Comparison of ENCODE assay signal across 9 cellular contexts in the genomic region with DNA sequence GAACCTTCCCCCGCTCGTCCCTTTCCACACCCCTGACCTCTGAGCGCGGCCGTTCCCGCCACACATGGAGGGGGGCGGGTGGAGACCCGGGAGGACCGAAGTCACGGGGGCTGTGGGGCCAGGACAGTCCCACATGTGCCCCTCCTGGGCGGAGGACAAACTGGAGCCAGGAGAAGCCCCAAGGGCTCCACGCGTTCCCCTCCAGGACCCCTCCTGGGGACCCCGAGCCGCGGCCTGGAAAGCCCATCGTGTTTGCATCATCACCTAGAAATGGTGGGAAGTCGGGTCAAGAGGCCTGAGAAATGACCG. TPM values are rescaled to one million over a fixed set of nuclear protein-coding genes. Genes with fewer than 3 reads are reported as not detected.
DNase-seq lines count a peak whose midpoint lies in the region; ATAC-seq and TF ChIP-seq lines count a peak whose summit lies in the region.
"Had no signal": no experiment of that assay in that cellular context is flagged by ENCODE, and none has a peak within 500 bp of the region (broad histone marks: within the 10 kb centered on the region; RNA-seq: fewer than 3 reads in every experiment).

No MANE protein-coding gene starts in this region.

- TF ChIP-seq CTCF in HCT116 (IDR thresholded peaks at IDR 0.05 in 2 of 3, conservative IDR thresholded peaks at IDR 0.05 in 1 of 3; ENCODE audit: borderline replicate concordance in 1 of 3, insufficient read depth in 1 of 3, low read depth in 2 of 3, low read length in 2 of 3), result no peak
- TF ChIP-seq CTCF in activated CD8-positive, alpha-beta T cell treated with anti-CD3 and anti-CD28 coated beads for 36 hours (IDR thresholded peaks at IDR 0.05), result no peak

- DNase-seq in HCT116 (ENCODE audit: low read depth, low spot score) (no peak), NCI-H69 (lab: John Stamatoyannopoulos, UW) (no peak)
- DNase-seq in activated CD8-positive, alpha-beta T cell treated with anti-CD3 and anti-CD28 coated beads for 36 hours, result no peak
- no peak for DNase-seq in stimulated activated naive B cell treated with anti-CD40 and anti-IgM and Interleukin-4, amounts not matched to agents 10 μg/mL and 1 μg/mL and 100 μg/mL, for 72 hours
- DNase-seq in activated CD4-positive, CD25-positive, alpha-beta regulatory T cell treated with anti-CD3 and anti-CD28 coated beads, Interleukin-2, amount 50 U/mL, for 72 hours, result no peak
- DNase-seq: RPMI8226 had no signal

- CTCF ChIA-PET in HCT116 (lab: Charles Lee), result interaction anchor here (1.0 kb wide), 1 partner anchor 122 kb away, joined by 3 read pairs; no protein-coding TSS in a partner anchor
- CTCF ChIA-PET in activated CD8-positive, alpha-beta T cell treated with anti-CD3 and anti-CD28 coated beads for 36 hours (lab: Charles Lee), result interaction anchor here (9.7 kb wide), 1 partner anchor 57 kb away, joined by 142 read pairs; no protein-coding TSS in a partner anchor

- no peaks in the 10 kb centered on the region for H3K79me2 ChIP-seq in HCT116 (ENCODE audit: insufficient read depth, low read length)

- ATAC-seq in HCT116 (no peak), HG03045 (IDR thresholded peaks at IDR 0.05; ENCODE audit: unreplicated experiment) (no peak)
- ATAC-seq in activated CD8-positive, alpha-beta T cell treated with anti-CD3 and anti-CD28 coated beads for 36 hours, result no peak
- no peak for ATAC-seq in stimulated activated naive B cell treated with anti-CD40 and anti-IgM and Interleukin-4, amounts not matched to agents 10 μg/mL and 1 μg/mL and 100 μg/mL, for 72 hours (replicated peaks)

- peak overlapping the region; percentile 25; the same call in 1 of the 2 replicates for H3K27ac ChIP-seq in HCT116 (ENCODE audit: low read depth, low read length)
- H3K27ac ChIP-seq: HL-60 had no signal

- peaks cover 2% of the 10 kb centered on the region for H3K27me3 Mint-ChIP-seq in activated CD8-positive, alpha-beta T cell treated with anti-CD3 and anti-CD28 coated beads for 36 hours
- H3K27me3 Mint-ChIP-seq in stimulated activated naive B cell treated with anti-CD40 and anti-IgM and Interleukin-4, amounts not matched to agents 10 μg/mL and 1 μg/mL and 100 μg/mL, for 72 hours, result no peaks in the 10 kb centered on the region

- no peak overlapping the region for H3K27ac Mint-ChIP-seq in activated CD8-positive, alpha-beta T cell treated with anti-CD3 and anti-CD28 coated beads for 36 hours
- H3K27ac Mint-ChIP-seq in stimulated activated naive B cell treated with anti-CD40 and anti-IgM and Interleukin-4, amounts not matched to agents 10 μg/mL and 1 μg/mL and 100 μg/mL, for 72 hours, result peak overlapping the region; percentile 67

- H3K9ac ChIP-seq in HCT116 (ENCODE audit: low read length), result peak overlapping the region; percentile 53

- BruUV-seq in HCT116 (replicated peaks; lab: Mats Ljungman, UMichigan), result no TSS peak

- no peaks in the 10 kb centered on the region for H3K36me3 Mint-ChIP-seq in activated CD8-positive, alpha-beta T cell treated with anti-CD3 and anti-CD28 coated beads for 36 hours (ENCODE audit: low read depth)
- H3K36me3 Mint-ChIP-seq in stimulated activated naive B cell treated with anti-CD40 and anti-IgM and Interleukin-4, amounts not matched to agents 10 μg/mL and 1 μg/mL and 100 μg/mL, for 72 hours, result peaks cover 6 to 14% of the 10 kb centered on the region in 2 donors

- RAD21 ChIA-PET in HCT116 (lab: Charles Lee; ENCODE audit: low non-redundant PET in 1 of 2, low total read pairs in 2 of 2, uncharacterized antibody in 2 of 2, unreplicated experiment in 2 of 2), result no interaction called here

- H3K4me2 ChIP-seq in HCT116 (ENCODE audit: low read length), result peak overlapping the region; percentile 81

- H3K4me1 ChIP-seq in HCT116 (ENCODE audit: control insufficient read depth in 1 of 2, insufficient read depth in 2 of 2, low read length in 2 of 2), result peaks cover 3 to 17% of the 10 kb centered on the region in 2 experiments; a peak in 2 of 4 replicates

- H3K4me3 ChIP-seq in HCT116 (replicated peaks in 1 of 2; ENCODE audit: low read depth in 1 of 2, low read length in 2 of 2), result peak overlapping the region; percentile 35 to 54
- H3K4me3 ChIP-seq in iPS-11a (ENCODE audit: low read depth, low read length), result peak overlapping the region; percentile 35

- no peaks in the 10 kb centered on the region for H3K27me3 ChIP-seq in HCT116 (ENCODE audit: insufficient read depth, low read length)

- no peak for TF ChIP-seq POLR2A in HCT116 (IDR thresholded peaks at IDR 0.05; ENCODE audit: borderline replicate concordance, extremely low read depth, insufficient read depth, insufficient read length)

- intact Hi-C loops in HCT116 (cut with micrococcal nuclease), result no loop called here
- intact Hi-C loops in activated CD8-positive, alpha-beta T cell treated with anti-CD3 and anti-CD28 coated beads for 36 hours (cut with micrococcal nuclease), result no loop called here

- H3K9me2 ChIP-seq in HCT116 (ENCODE audit: insufficient read depth), result no peaks in the 10 kb centered on the region

- POLR2A ChIA-PET in HCT116 (lab: Charles Lee), result interaction anchor here (0.6 kb wide), 1 partner anchor 37 kb away, joined by 7 read pairs; no protein-coding TSS in a partner anchor
- POLR2A ChIA-PET in activated CD8-positive, alpha-beta T cell treated with anti-CD3 and anti-CD28 coated beads for 36 hours (lab: Charles Lee), result no interaction called here

- H3K36me3 ChIP-seq in HCT116 (ENCODE audit: control insufficient read depth in 1 of 2, insufficient read depth in 2 of 2, low read length in 2 of 2), result no peaks in the 10 kb centered on the region

- no peak for TF ChIP-seq RAD21 in HCT116 (IDR thresholded peaks at IDR 0.05; ENCODE audit: low read depth)

- H3K4me3 Mint-ChIP-seq in activated CD8-positive, alpha-beta T cell treated with anti-CD3 and anti-CD28 coated beads for 36 hours, result peak overlapping the region; percentile 26
- H3K4me3 Mint-ChIP-seq in stimulated activated naive B cell treated with anti-CD40 and anti-IgM and Interleukin-4, amounts not matched to agents 10 μg/mL and 1 μg/mL and 100 μg/mL, for 72 hours, result peak overlapping the region; percentile 78 to 82

- H3K9me3 Mint-ChIP-seq in activated CD8-positive, alpha-beta T cell treated with anti-CD3 and anti-CD28 coated beads for 36 hours, result no peaks in the 10 kb centered on the region
- no peaks in the 10 kb centered on the region for H3K9me3 Mint-ChIP-seq in stimulated activated naive B cell treated with anti-CD40 and anti-IgM and Interleukin-4, amounts not matched to agents 10 μg/mL and 1 μg/mL and 100 μg/mL, for 72 hours

- H3K9me3 ChIP-seq in HCT116 (ENCODE audit: control insufficient read depth in 1 of 2, insufficient read depth in 1 of 2, low read depth in 1 of 2, low read length in 2 of 2), result no peaks in the 10 kb centered on the region

- no peaks in the 10 kb centered on the region for H4K20me1 ChIP-seq in HCT116 (ENCODE audit: insufficient read depth)

- peak overlapping the region; percentile 45 for H2AFZ ChIP-seq in HCT116 (ENCODE audit: low read depth, low read length, poor library complexity, severe bottlenecking)

- H3K4me1 Mint-ChIP-seq in activated CD8-positive, alpha-beta T cell treated with anti-CD3 and anti-CD28 coated beads for 36 hours (ENCODE audit: low read depth), result peaks cover 15% of the 10 kb centered on the region
- H3K4me1 Mint-ChIP-seq in stimulated activated naive B cell treated with anti-CD40 and anti-IgM and Interleukin-4, amounts not matched to agents 10 μg/mL and 1 μg/mL and 100 μg/mL, for 72 hours, result peaks cover 31 to 78% of the 10 kb centered on the region in 2 donors

TF ChIP-seq in HCT116, 20 proteins besides CTCF, POLR2A, EP300 and RAD21 (continues in another document):
- no peak for TF ChIP-seq POLR2AphosphoS5 (IDR thresholded peaks at IDR 0.05; ENCODE audit: low read depth, low read length)
- TF ChIP-seq JUND (IDR thresholded peaks at IDR 0.05), result no peak
- TF ChIP-seq FOSL1 (IDR thresholded peaks at IDR 0.05; ENCODE audit: low read depth), result no peak
- TF ChIP-seq EGR1 (IDR thresholded peaks at IDR 0.05; ENCODE audit: low read depth), result no peak
- no peak for TF ChIP-seq SRF (IDR thresholded peaks at IDR 0.05; ENCODE audit: low read depth)
- TF ChIP-seq ZFX (IDR thresholded peaks at IDR 0.05), result no peak
- TF ChIP-seq CEBPB (IDR thresholded peaks at IDR 0.05; ENCODE audit: low read depth), result no peak
- TF ChIP-seq CBX3 (IDR thresholded peaks at IDR 0.05; ENCODE audit: low read depth), result no peak
- TF ChIP-seq, protein P1, sequence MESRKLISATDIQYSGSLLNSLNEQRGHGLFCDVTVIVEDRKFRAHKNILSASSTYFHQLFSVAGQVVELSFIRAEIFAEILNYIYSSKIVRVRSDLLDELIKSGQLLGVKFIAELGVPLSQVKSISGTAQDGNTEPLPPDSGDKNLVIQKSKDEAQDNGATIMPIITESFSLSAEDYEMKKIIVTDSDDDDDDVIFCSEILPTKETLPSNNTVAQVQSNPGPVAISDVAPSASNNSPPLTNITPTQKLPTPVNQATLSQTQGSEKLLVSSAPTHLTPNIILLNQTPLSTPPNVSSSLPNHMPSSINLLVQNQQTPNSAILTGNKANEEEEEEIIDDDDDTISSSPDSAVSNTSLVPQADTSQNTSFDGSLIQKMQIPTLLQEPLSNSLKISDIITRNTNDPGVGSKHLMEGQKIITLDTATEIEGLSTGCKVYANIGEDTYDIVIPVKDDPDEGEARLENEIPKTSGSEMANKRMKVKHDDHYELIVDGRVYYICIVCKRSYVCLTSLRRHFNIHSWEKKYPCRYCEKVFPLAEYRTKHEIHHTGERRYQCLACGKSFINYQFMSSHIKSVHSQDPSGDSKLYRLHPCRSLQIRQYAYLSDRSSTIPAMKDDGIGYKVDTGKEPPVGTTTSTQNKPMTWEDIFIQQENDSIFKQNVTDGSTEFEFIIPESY (IDR thresholded peaks at IDR 0.05; ENCODE audit: extremely low read depth, insufficient replicate concordance, low read length), result no peak
- TF ChIP-seq ZNF274 (IDR thresholded peaks at IDR 0.05; ENCODE audit: low read depth, low read length), result no peak
- TF ChIP-seq SIN3A (IDR thresholded peaks at IDR 0.05; ENCODE audit: low read depth), result no peak
- TF ChIP-seq, protein P2, sequence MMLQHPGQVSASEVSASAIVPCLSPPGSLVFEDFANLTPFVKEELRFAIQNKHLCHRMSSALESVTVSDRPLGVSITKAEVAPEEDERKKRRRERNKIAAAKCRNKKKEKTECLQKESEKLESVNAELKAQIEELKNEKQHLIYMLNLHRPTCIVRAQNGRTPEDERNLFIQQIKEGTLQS (IDR thresholded peaks at IDR 0.05), result no peak
- no peak for TF ChIP-seq ELF1 (IDR thresholded peaks at IDR 0.05; ENCODE audit: borderline replicate concordance, low read depth)
- no peak for TF ChIP-seq SP1 (IDR thresholded peaks at IDR 0.05; ENCODE audit: low read depth)

RNA-seq across cellular contexts. Expression of a gene that starts 0.6 kb away (rescaled TPM):
- total RNA-seq in HCT116 (2021; ENCODE audit: unreplicated experiment), result 58.5 TPM
- polyA plus RNA-seq in HCT116 (2012), result 55.2 and 59.1 TPM in 2 replicates
- 10 to 100 TPM; 44.4 to 46.6 TPM for total RNA-seq in activated CD8-positive, alpha-beta T cell treated with anti-CD3 and anti-CD28 coated beads for 36 hours
